12 cellular contexts compared by ENCODE assay signal in genomic region chr13:98869408-98870090, GRCh38.
DNase-seq lines count a peak whose midpoint lies in the region; ATAC-seq and TF ChIP-seq lines count a peak whose summit lies in the region.
"Had no signal": no experiment of that assay in that cellular context is flagged by ENCODE, and none has a peak within 500 bp of the region (broad histone marks: within the 10 kb centered on the region; RNA-seq: fewer than 3 reads in every experiment).

No MANE protein-coding gene starts in this region.

- no peaks in the 10 kb centered on the region for H4K20me1 ChIP-seq in OCI-LY7 (ENCODE audit: insufficient read depth, low read length)

- no peaks in the 10 kb centered on the region for H3K4me1 ChIP-seq in OCI-LY7 (ENCODE audit: insufficient read depth, low read length, poor library complexity, severe bottlenecking)
- H3K4me1 ChIP-seq in stomach = no peaks in the 10 kb centered on the region
- no peaks in the 10 kb centered on the region for H3K4me1 ChIP-seq in spleen
- H3K4me1 ChIP-seq: upper lobe of left lung had no signal

- ATAC-seq in activated CD8-positive, alpha-beta T cell treated with anti-CD3 and anti-CD28 coated beads for 36 hours = no peak
- no peak for ATAC-seq in activated CD8-positive, alpha-beta T cell treated with anti-CD3 and anti-CD28 coated beads, Interleukin-2, amount 10 ng/mL, durations not matched to agents 7 days and 5 days
- ATAC-seq in HG03378 (IDR thresholded peaks at IDR 0.05; ENCODE audit: unreplicated experiment) = no peak
- ATAC-seq in activated T-cell treated with anti-CD3 and anti-CD28 coated beads, Interleukin-2, amount 50 U/mL, for 4 hours = no peak

- no TSS peak for BruUV-seq in OCI-LY7 (replicated peaks; lab: Mats Ljungman, UMichigan)

- H3K36me3 Mint-ChIP-seq in activated CD8-positive, alpha-beta T cell treated with anti-CD3 and anti-CD28 coated beads for 36 hours (ENCODE audit: low read depth) = peaks cover 43% of the 10 kb centered on the region
- peaks cover 71% of the 10 kb centered on the region for H3K36me3 Mint-ChIP-seq in activated CD8-positive, alpha-beta T cell treated with anti-CD3 and anti-CD28 coated beads, Interleukin-2, amount 10 ng/mL, durations not matched to agents 7 days and 5 days (ENCODE audit: low read depth)
- H3K36me3 Mint-ChIP-seq in activated T-cell treated with anti-CD3 and anti-CD28 coated beads, Interleukin-2, amount 50 U/mL, for 4 hours (ENCODE audit: insufficient read depth) = peaks cover 56% of the 10 kb centered on the region

- CTCF ChIA-PET in activated CD8-positive, alpha-beta T cell treated with anti-CD3 and anti-CD28 coated beads for 36 hours (lab: Charles Lee) = interaction anchor here (0.7 to 3.0 kb wide), 19 partner anchors 9 to 518 kb away, joined by 3 to 11 read pairs (median 5); no protein-coding TSS in a partner anchor
- CTCF ChIA-PET in activated CD8-positive, alpha-beta T cell treated with anti-CD3 and anti-CD28 coated beads, Interleukin-2, amount 10 ng/mL, durations not matched to agents 7 days and 5 days (lab: Charles Lee) = interaction anchor here (0.6 to 2.5 kb wide), 26 partner anchors 8 to 401 kb away, joined by 3 to 13 read pairs (median 4); partner anchors contain the start of gene GPR18
- CTCF ChIA-PET in OCI-LY7 (lab: Charles Lee; ENCODE audit: unreplicated experiment) = interaction anchor here (0.8 kb wide), 1 partner anchor 287 kb away, joined by 3 read pairs; no protein-coding TSS in a partner anchor

- no peaks in the 10 kb centered on the region for H3K79me2 ChIP-seq in OCI-LY7 (ENCODE audit: insufficient read depth, low read depth, low read length)

- no peak overlapping the region for H3K4me3 ChIP-seq in OCI-LY7 (ENCODE audit: low read depth, low read length, poor library complexity, severe bottlenecking)
- H3K4me3 ChIP-seq in fibroblast of pulmonary artery (replicated peaks; ENCODE audit: low read depth, low read length) = no peak overlapping the region
- H3K4me3 ChIP-seq in stomach = no peak overlapping the region
- no peak overlapping the region for H3K4me3 ChIP-seq in spleen
- H3K4me3 ChIP-seq: upper lobe of left lung had no signal

- POLR2A ChIA-PET in activated CD8-positive, alpha-beta T cell treated with anti-CD3 and anti-CD28 coated beads for 36 hours (lab: Charles Lee) = interaction anchor here (0.7 to 1.7 kb wide), 5 partner anchors 9 to 210 kb away, joined by 3 to 4 read pairs (median 3); no protein-coding TSS in a partner anchor
- POLR2A ChIA-PET in activated CD8-positive, alpha-beta T cell treated with anti-CD3 and anti-CD28 coated beads, Interleukin-2, amount 10 ng/mL, durations not matched to agents 7 days and 5 days (lab: Charles Lee) = no interaction called here
- POLR2A ChIA-PET in OCI-LY7 (lab: Charles Lee) = interaction anchor here (1.0 kb wide), 1 partner anchor 20 kb away, joined by 4 read pairs; no protein-coding TSS in a partner anchor

- H3K27ac ChIP-seq in OCI-LY7 (ENCODE audit: low read depth, low read length, poor library complexity, severe bottlenecking) (no peak overlapping the region), stomach (no peak overlapping the region), spleen (no peak overlapping the region)
- H3K27ac ChIP-seq: upper lobe of left lung had no signal

- intact Hi-C loops in activated CD8-positive, alpha-beta T cell treated with anti-CD3 and anti-CD28 coated beads for 36 hours (cut with micrococcal nuclease) = loop anchor here (5.0 kb wide), 1 partner anchor 163 kb away; no protein-coding TSS in a partner anchor
- intact Hi-C loops in OCI-LY7 (cut with micrococcal nuclease; ENCODE audit: unreplicated experiment) (loop anchor here (1.0 kb wide), 1 partner anchor 164 kb away; no protein-coding TSS in a partner anchor), stomach (cut with DNase I; ENCODE audit: low total_unique reads) (no loop called here), spleen (cut with DNase I; ENCODE audit: low total_unique reads) (no loop called here)

- H3K36me3 ChIP-seq in OCI-LY7 (ENCODE audit: insufficient read depth, low read length) = peaks cover 29% of the 10 kb centered on the region
- H3K36me3 ChIP-seq in stomach = peaks cover 23 to 75% (median 69%) of the 10 kb centered on the region in 4 donors
- peaks cover 0 to 75% (median 32%) of the 10 kb centered on the region in 6 donors for H3K36me3 ChIP-seq in spleen

- H2AFZ ChIP-seq in OCI-LY7 (ENCODE audit: low read length) = no peak overlapping the region

- H3K4me3 Mint-ChIP-seq in activated CD8-positive, alpha-beta T cell treated with anti-CD3 and anti-CD28 coated beads for 36 hours = no peak overlapping the region
- no peak overlapping the region for H3K4me3 Mint-ChIP-seq in activated CD8-positive, alpha-beta T cell treated with anti-CD3 and anti-CD28 coated beads, Interleukin-2, amount 10 ng/mL, durations not matched to agents 7 days and 5 days
- no peak overlapping the region for H3K4me3 Mint-ChIP-seq in activated T-cell treated with anti-CD3 and anti-CD28 coated beads, Interleukin-2, amount 50 U/mL, for 4 hours
- H3K4me3 Mint-ChIP-seq: activated naive CD8-positive, alpha-beta T cell treated with anti-CD3 and anti-CD28 coated beads, Interleukin-2, amount 10 ng/mL, durations not matched to agents 7 days and 5 days had no signal

- H3K27me3 ChIP-seq in stomach = no peaks in the 10 kb centered on the region
- H3K27me3 ChIP-seq in spleen (replicated peaks in 1 of 7) = no peaks in the 10 kb centered on the region
- H3K27me3 ChIP-seq: upper lobe of left lung had no signal

- no peak overlapping the region for H3K27ac Mint-ChIP-seq in activated CD8-positive, alpha-beta T cell treated with anti-CD3 and anti-CD28 coated beads for 36 hours
- H3K27ac Mint-ChIP-seq in activated CD8-positive, alpha-beta T cell treated with anti-CD3 and anti-CD28 coated beads, Interleukin-2, amount 10 ng/mL, durations not matched to agents 7 days and 5 days = no peak overlapping the region
- H3K27ac Mint-ChIP-seq: activated naive CD8-positive, alpha-beta T cell treated with anti-CD3 and anti-CD28 coated beads, Interleukin-2, amount 10 ng/mL, durations not matched to agents 7 days and 5 days had no signal

- peaks cover 13% of the 10 kb centered on the region for H3K9me3 Mint-ChIP-seq in activated CD8-positive, alpha-beta T cell treated with anti-CD3 and anti-CD28 coated beads for 36 hours
- peaks cover 4% of the 10 kb centered on the region for H3K9me3 Mint-ChIP-seq in activated CD8-positive, alpha-beta T cell treated with anti-CD3 and anti-CD28 coated beads, Interleukin-2, amount 10 ng/mL, durations not matched to agents 7 days and 5 days (ENCODE audit: insufficient read depth)
- peaks cover 10% of the 10 kb centered on the region for H3K9me3 Mint-ChIP-seq in activated T-cell treated with anti-CD3 and anti-CD28 coated beads, Interleukin-2, amount 50 U/mL, for 4 hours

- peak; percentile 59 for TF ChIP-seq CTCF in activated CD8-positive, alpha-beta T cell treated with anti-CD3 and anti-CD28 coated beads for 36 hours (IDR thresholded peaks at IDR 0.05)
- TF ChIP-seq CTCF in OCI-LY7 (conservative IDR thresholded peaks at IDR 0.05; ENCODE audit: low read length) (peak; percentile 66), fibroblast of pulmonary artery (IDR thresholded peaks at IDR 0.05; ENCODE audit: low read length, missing control alignments) (peak; percentile 26), stomach (IDR thresholded peaks at IDR 0.05) (no peak), spleen (IDR thresholded peaks at IDR 0.05 in 8 of 11, conservative IDR thresholded peaks at IDR 0.05 in 3 of 11) (peak in 4 of 11 experiments; percentile 8 to 35 (median 25))

- no peaks in the 10 kb centered on the region for H3K27me3 Mint-ChIP-seq in activated CD8-positive, alpha-beta T cell treated with anti-CD3 and anti-CD28 coated beads for 36 hours
- no peaks in the 10 kb centered on the region for H3K27me3 Mint-ChIP-seq in activated CD8-positive, alpha-beta T cell treated with anti-CD3 and anti-CD28 coated beads, Interleukin-2, amount 10 ng/mL, durations not matched to agents 7 days and 5 days (ENCODE audit: low read depth)
- no peaks in the 10 kb centered on the region for H3K27me3 Mint-ChIP-seq in activated T-cell treated with anti-CD3 and anti-CD28 coated beads, Interleukin-2, amount 50 U/mL, for 4 hours (ENCODE audit: low read depth)
- H3K27me3 Mint-ChIP-seq: activated naive CD8-positive, alpha-beta T cell treated with anti-CD3 and anti-CD28 coated beads, Interleukin-2, amount 10 ng/mL, durations not matched to agents 7 days and 5 days had no signal

- no peaks in the 10 kb centered on the region for H3K9me2 ChIP-seq in OCI-LY7 (ENCODE audit: insufficient read depth, low read length)

- H3K9me3 ChIP-seq in OCI-LY7 (ENCODE audit: low read length) = 0 out of 2 replicates have a peak, but pooled peaks cover 7% of the 10 kb centered on the region
- H3K9me3 ChIP-seq in stomach = peaks cover 0 to 12% (median 8%) of the 10 kb centered on the region in 4 donors
- peaks cover 0 to 15% (median 12%) of the 10 kb centered on the region in 8 donors for H3K9me3 ChIP-seq in spleen

- peaks cover 14% of the 10 kb centered on the region for H3K4me1 Mint-ChIP-seq in activated CD8-positive, alpha-beta T cell treated with anti-CD3 and anti-CD28 coated beads for 36 hours (ENCODE audit: low read depth)
- peaks cover 8% of the 10 kb centered on the region for H3K4me1 Mint-ChIP-seq in activated CD8-positive, alpha-beta T cell treated with anti-CD3 and anti-CD28 coated beads, Interleukin-2, amount 10 ng/mL, durations not matched to agents 7 days and 5 days (ENCODE audit: low read depth)
- H3K4me1 Mint-ChIP-seq in activated T-cell treated with anti-CD3 and anti-CD28 coated beads, Interleukin-2, amount 50 U/mL, for 4 hours (ENCODE audit: low read depth) = no peaks in the 10 kb centered on the region

- 68 to 72% (median 71%) methylated on average over 6 of the region's 6 CpGs for WGBS in stomach, 5 donors
- 67 to 89% (median 76%) methylated on average over 6 of the region's 6 CpGs for WGBS in spleen, 5 donors

- TF ChIP-seq EP300 in stomach (IDR thresholded peaks at IDR 0.05) = no peak

- no peak for DNase-seq in activated CD8-positive, alpha-beta T cell treated with anti-CD3 and anti-CD28 coated beads for 36 hours
- DNase-seq in activated CD8-positive, alpha-beta T cell treated with anti-CD3 and anti-CD28 coated beads, Interleukin-2, amount 10 ng/mL, durations not matched to agents 7 days and 5 days = no peak
- DNase-seq in OCI-LY7 (ENCODE audit: low spot score) (peak; percentile 24), fibroblast of pulmonary artery (ENCODE audit: low read depth) (peak; percentile 33), stomach (peak; percentile 29), spleen (no peak)
- no peak for DNase-seq in activated T-cell treated with anti-CD3 and anti-CD28 coated beads, Interleukin-2, amount 50 U/mL, for 4 hours
- DNase-seq: activated naive CD8-positive, alpha-beta T cell treated with anti-CD3 and anti-CD28 coated beads, Interleukin-2, amount 10 ng/mL, durations not matched to agents 7 days and 5 days; NCI-H748 treated with DMSO at 0.1 percent for 48 hours; stimulated activated CD4-positive, alpha-beta T cell treated with anti-CD3 and anti-CD28 coated beads, Interleukin-2, amount 100 ng/mL, for 48 hours; upper lobe of left lung had no signal

- TF ChIP-seq POLR2A in stomach (IDR thresholded peaks at IDR 0.05) (no peak), spleen (IDR thresholded peaks at IDR 0.05) (no peak)

- no peak overlapping the region for H3K4me2 ChIP-seq in OCI-LY7 (ENCODE audit: low read length)

Comparison
In these comparisons a context has a peak if more than half of its experiments do, and no peak if none do; other contexts are left out.
1. DNase-seq: peak in OCI-LY7 (single experiment), fibroblast of pulmonary artery (single experiment) and stomach (single experiment); none in activated CD8-positive, alpha-beta T cell treated with anti-CD3 and anti-CD28 coated beads for 36 hours (single experiment), activated CD8-positive, alpha-beta T cell treated with anti-CD3 and anti-CD28 coated beads, Interleukin-2, amount 10 ng/mL, durations not matched to agents 7 days and 5 days (single experiment), spleen (single experiment) and activated T-cell treated with anti-CD3 and anti-CD28 coated beads, Interleukin-2, amount 50 U/mL, for 4 hours (single experiment).
2. CTCF ChIP-seq: peak in activated CD8-positive, alpha-beta T cell treated with anti-CD3 and anti-CD28 coated beads for 36 hours (single experiment), OCI-LY7 (single experiment) and fibroblast of pulmonary artery (single experiment); none in stomach (0 of 7).
3. intact Hi-C loops: an anchor here in activated CD8-positive, alpha-beta T cell treated with anti-CD3 and anti-CD28 coated beads for 36 hours (5.0 kb wide) and OCI-LY7 (1.0 kb wide); none called in stomach and spleen.